ENCODE assay signal across 21 cellular contexts in the genomic region with DNA sequence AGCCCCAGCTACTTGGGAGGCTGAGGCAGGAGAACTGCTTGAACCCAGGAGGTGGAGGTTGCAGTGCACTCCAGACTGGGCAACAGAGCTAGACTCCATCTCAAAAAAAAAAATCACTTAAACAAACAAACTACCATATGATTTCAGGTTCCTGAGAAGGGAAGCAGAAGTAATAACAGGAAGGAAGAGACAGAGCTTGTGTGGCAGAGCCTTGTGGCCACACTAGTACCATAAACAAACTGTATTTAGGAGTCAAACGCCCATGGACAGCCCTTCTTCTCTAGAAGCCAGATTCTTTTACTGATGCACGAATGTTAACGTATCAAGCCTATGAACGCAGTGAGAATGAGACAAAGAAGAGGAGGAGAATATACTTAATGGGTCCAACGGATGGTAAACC. TPM values are rescaled to one million over a fixed set of nuclear protein-coding genes. Genes with fewer than 3 reads are reported as not detected.
DNase-seq lines count a peak whose midpoint lies in the region; ATAC-seq and TF ChIP-seq lines count a peak whose summit lies in the region.
"Had no signal": no experiment of that assay in that cellular context is flagged by ENCODE, and none has a peak within 500 bp of the region (broad histone marks: within the 10 kb centered on the region; RNA-seq: fewer than 3 reads in every experiment).

No MANE protein-coding gene starts in this region.

- H3K36me3 ChIP-seq in upper lobe of left lung = peaks cover 2 to 33% (median 7%) of the 10 kb centered on the region in 4 donors
- H3K36me3 ChIP-seq: neural progenitor cell, SJCRH30 had no signal

- TF ChIP-seq CTCF in upper lobe of left lung (IDR thresholded peaks at IDR 0.05) = no peak

- no peaks in the 10 kb centered on the region for H3K9me3 ChIP-seq in upper lobe of left lung
- H3K9me3 ChIP-seq: SJCRH30, transverse colon had no signal

- ATAC-seq in Right ventricle myocardium superior (ENCODE audit: poor library complexity) (peak; percentile 14), left lobe of liver (peak; percentile 18), upper lobe of left lung (ENCODE audit: low FRiP score in 2 of 2) (peak; percentile 55 to 60), GM18498 (IDR thresholded peaks at IDR 0.05; ENCODE audit: unreplicated experiment) (no peak), esophagus mucosa (no peak)
- ATAC-seq: stimulated activated effector memory CD8-positive, alpha-beta T cell treated with anti-CD3 and anti-CD28 coated beads, Interleukin-12 subunit alpha, Interleukin-12 subunit beta, amount 100 ng/mL, for 72 hours had no signal

- intact Hi-C loops in Right ventricle myocardium superior (cut with DNase I) = no loop called here
- intact Hi-C loops in cardiac septum (cut with DNase I) = no loop called here

- TF ChIP-seq EP300 in upper lobe of left lung (IDR thresholded peaks at IDR 0.05) = no peak

- no peaks in the 10 kb centered on the region for H3K27me3 ChIP-seq in upper lobe of left lung
- H3K27me3 ChIP-seq: neural progenitor cell, SJCRH30, transverse colon had no signal

- TF ChIP-seq POLR2A in upper lobe of left lung (IDR thresholded peaks at IDR 0.05) = no peak

- peak overlapping the region in 3 of 4 donors; percentile 1 to 38 (median 27) for H3K27ac ChIP-seq in upper lobe of left lung
- H3K27ac ChIP-seq: neural progenitor cell, SJCRH30, transverse colon had no signal

- peaks cover 29 to 39% (median 30%) of the 10 kb centered on the region in 4 donors for H3K4me1 ChIP-seq in upper lobe of left lung
- H3K4me1 ChIP-seq: neural progenitor cell, SJCRH30 had no signal

- no peak for DNase-seq in Right ventricle myocardium superior
- DNase-seq in cardiac septum (ENCODE audit: low spot score) = no peak
- DNase-seq in NOMO-1 (lab: John Stamatoyannopoulos, UW; ENCODE audit: unreplicated experiment in 2 of 2) = peak; percentile 46 to 78
- DNase-seq in left lobe of liver (ENCODE audit: low spot score) = no peak
- no peak for DNase-seq in upper lobe of left lung
- no peak for DNase-seq in amygdala (lab: John Stamatoyannopoulos, UW)
- DNase-seq: ACHN; activated CD4-positive, alpha-beta T cell treated with anti-CD3 and anti-CD28 coated beads, Interleukin-2, amount 50 U/mL, for 1 hour; activated naive CD4-positive, alpha-beta T cell treated with Interleukin-2 at 50 U/mL for 16 hours; GOT3; mesendoderm; MM.1S; NCI-H2029 treated with DMSO at 0.1 percent for 48 hours; NCI-H510A treated with DMSO at 0.1 percent for 48 hours; OCI-M1; SJCRH30; transverse colon had no signal

- H3K4me3 ChIP-seq in upper lobe of left lung = no peak overlapping the region
- H3K4me3 ChIP-seq: neural progenitor cell, SJCRH30, transverse colon had no signal

- 69 to 81% methylated on average over 5 of the region's 5 CpGs for WGBS in upper lobe of left lung, 2 donors

RNA-seq across cellular contexts. Expression of a gene that starts 12.0 kb away (rescaled TPM):
- total RNA-seq in Right ventricle myocardium superior (30.0 TPM), cardiac septum (27.5 TPM), left lobe of liver (26.6 TPM), upper lobe of left lung (10 to 100 TPM; 28.6 to 48.7 (median 36.8) TPM), esophagus mucosa (19.1 TPM)

Comparison
In these comparisons a context has a peak if more than half of its experiments do, and no peak if none do; other contexts are left out.
1. ATAC-seq: peak in Right ventricle myocardium superior (single experiment), left lobe of liver (single experiment) and upper lobe of left lung (2 of 2); none in GM18498 (single experiment) and esophagus mucosa (single experiment).
2. DNase-seq: peak in NOMO-1 (2 of 2); none in Right ventricle myocardium superior (single experiment), cardiac septum (single experiment), left lobe of liver (single experiment), upper lobe of left lung (0 of 2) and amygdala (0 of 56).